8 cellular contexts compared by ENCODE assay signal in genomic region chr22:41381329-41382097, GRCh38. TPM values are rescaled to one million over a fixed set of nuclear protein-coding genes. Genes with fewer than 3 reads are reported as not detected.
DNase-seq lines count a peak whose midpoint lies in the region; ATAC-seq and TF ChIP-seq lines count a peak whose summit lies in the region.

A gene with protein sequence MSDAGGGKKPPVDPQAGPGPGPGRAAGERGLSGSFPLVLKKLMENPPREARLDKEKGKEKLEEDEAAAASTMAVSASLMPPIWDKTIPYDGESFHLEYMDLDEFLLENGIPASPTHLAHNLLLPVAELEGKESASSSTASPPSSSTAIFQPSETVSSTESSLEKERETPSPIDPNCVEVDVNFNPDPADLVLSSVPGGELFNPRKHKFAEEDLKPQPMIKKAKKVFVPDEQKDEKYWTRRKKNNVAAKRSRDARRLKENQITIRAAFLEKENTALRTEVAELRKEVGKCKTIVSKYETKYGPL (plus strand): TSS chr22:41381942. CDS start chr22:41382045, 103 bp downstream.

- TF ChIP-seq CTCF in AG04450 (IDR thresholded peaks at IDR 0.05; ENCODE audit: low read depth, low read length) = no peak
- TF ChIP-seq CTCF in WTC11 (IDR thresholded peaks at IDR 0.05) = no peak
- TF ChIP-seq CTCF in cardiac fibroblast (IDR thresholded peaks at IDR 0.05; ENCODE audit: low read depth, low read length) = no peak

- DNase-seq in AG04450 (ENCODE audit: low read depth, low spot score) = peak; percentile 98
- DNase-seq in NCI-H2227 treated with DMSO at 0.1 percent for 48 hours (lab: John Stamatoyannopoulos, UW) = peak; percentile 94
- DNase-seq in WTC11 (ENCODE audit: low spot score) = peak; percentile 99
- peak; percentile 98 to 99 for DNase-seq in cardiac fibroblast (ENCODE audit: low read depth in 2 of 2)
- DNase-seq in iPS-NIHi11 (ENCODE audit: low spot score) = peak; percentile 98

- ATAC-seq in GM18909 (IDR thresholded peaks at IDR 0.05; ENCODE audit: poor library complexity, unreplicated experiment) = peak; percentile 89
- peak; percentile 90 for ATAC-seq in HG03175 (IDR thresholded peaks at IDR 0.05; ENCODE audit: unreplicated experiment)
- peak; percentile 90 for ATAC-seq in WTC11

- no peaks in the 10 kb centered on the region for H3K27me3 ChIP-seq in AG04450 (ENCODE audit: control insufficient read depth, insufficient read depth, low read length)

- peak within 1 kb of the TSS; percentile 99 for H3K27ac ChIP-seq in AG04450 (ENCODE audit: low read depth, low read length)
- H3K27ac ChIP-seq in skin epidermis = peak within 1 kb of the TSS; percentile 86 to 100 (median 96)

- POLR2A ChIA-PET in AG04450 (lab: Yijun Ruan, JAX) = interaction anchor here (0.6 to 3.6 kb wide), 27 partner anchors 15 to 1089 kb away, joined by 3 to 63 read pairs (median 4); partner anchors contain the start of genes ACO2, PHF5A, RANGAP1 and TOB2
- POLR2A ChIA-PET in WTC11 (lab: Charles Lee) = interaction anchor here (0.6 to 3.7 kb wide), 21 partner anchors 8 to 431 kb away, joined by 3 to 24 read pairs (median 5); partner anchors contain the start of genes ACO2, PHF5A, PMM1 and POLR3H

- H3K27me3 Mint-ChIP-seq in WTC11 (ENCODE audit: low read depth) = peaks cover 4% of the 10 kb centered on the region

- CTCF ChIA-PET in AG04450 (lab: Charles Lee) (interaction anchor here (0.6 to 2.4 kb wide), 7 partner anchors 15 to 138 kb away, joined by 3 to 11 read pairs (median 7); no protein-coding TSS in a partner anchor), WTC11 (lab: Charles Lee) (interaction anchor here (0.6 to 3.3 kb wide), 30 partner anchors 9 to 459 kb away, joined by 3 to 42 read pairs (median 5); partner anchors contain the start of genes ACO2, DESI1, PHF5A and PMM1)

- peak within 1 kb of the TSS; percentile 97 for H3K27ac Mint-ChIP-seq in WTC11

- H3K4me3 Mint-ChIP-seq in WTC11 = peak within 1 kb of the TSS; percentile 78

- H3K4me1 Mint-ChIP-seq in WTC11 = peaks cover 21% of the 10 kb centered on the region

- H3K4me3 ChIP-seq in AG04450 (ENCODE audit: low read depth, low read length) (peak within 1 kb of the TSS; percentile 74), cardiac fibroblast (replicated peaks in 1 of 2; ENCODE audit: low read depth in 2 of 2, low read length in 2 of 2) (peak within 1 kb of the TSS; percentile 68 to 69), skin epidermis (peak within 1 kb of the TSS; percentile 80 to 95 (median 87))

- H3K9me3 ChIP-seq in AG04450 (ENCODE audit: control insufficient read depth, insufficient read depth, low read length) = no peaks in the 10 kb centered on the region; the same call in 1 of the 2 replicates

- H3K36me3 Mint-ChIP-seq in WTC11 = no peaks in the 10 kb centered on the region

- H3K9me3 Mint-ChIP-seq in WTC11 = no peaks in the 10 kb centered on the region

TF ChIP-seq in WTC11, 78 proteins besides CTCF, POLR2A, EP300 and RAD21:
- peak; percentile 97 for TF ChIP-seq USF1 (CRISPR knock-in tag; IDR thresholded peaks at IDR 0.05)
- TF ChIP-seq MAX (CRISPR knock-in tag; IDR thresholded peaks at IDR 0.05) = peak; percentile 68
- TF ChIP-seq FOXK1 (CRISPR knock-in tag; IDR thresholded peaks at IDR 0.05) = peak; percentile 72
- TF ChIP-seq USF2 (CRISPR knock-in tag; IDR thresholded peaks at IDR 0.05) = peak; percentile 97
- TF ChIP-seq FOXP1 (CRISPR knock-in tag; IDR thresholded peaks at IDR 0.05; ENCODE audit: borderline replicate concordance) = 0 out of 2 replicates have a peak, but pooled peaks have one; percentile 8
- no peak for TF ChIP-seq ELF4 (CRISPR knock-in tag; IDR thresholded peaks at IDR 0.05; ENCODE audit: low read depth)
- TF ChIP-seq SP1 (CRISPR knock-in tag; conservative IDR thresholded peaks at IDR 0.05) = peak; percentile 95
- TF ChIP-seq NFYB (CRISPR knock-in tag; conservative IDR thresholded peaks at IDR 0.05; ENCODE audit: low read depth) = peak; percentile 70
- TF ChIP-seq ZNF317 (CRISPR knock-in tag; IDR thresholded peaks at IDR 0.05; ENCODE audit: borderline replicate concordance, low read depth) = no peak
- TF ChIP-seq NFATC4 (CRISPR knock-in tag; IDR thresholded peaks at IDR 0.05) = no peak
- TF ChIP-seq TEAD1 (CRISPR knock-in tag; IDR thresholded peaks at IDR 0.05) = 0 out of 2 replicates have a peak, but pooled peaks have one; percentile 38

RNA-seq across cellular contexts. Expression of the gene that starts here (rescaled TPM):
- 13.7 and 18.3 TPM in 2 replicates for polyA plus RNA-seq in AG04450 (2011; rRNA removed)
- polyA minus RNA-seq in AG04450 (2011; rRNA and poly(A)+ RNA removed) = 30.0 and 41.1 TPM in 2 replicates
- 9.8 to 12.0 TPM (median 10.2 TPM) in 3 replicates for total RNA-seq in WTC11 (2021)

Comparison
In these comparisons a context has a peak if more than half of its experiments do, and no peak if none do; other contexts are left out.
1. Peak in every context shown above with its lines: DNase-seq, ATAC-seq, H3K4me3 ChIP-seq and H3K27ac ChIP-seq.